1 cellular context compared by ENCODE assay signal in genomic region chr2:105600037-105600442, GRCh38.
TF ChIP-seq lines count a peak whose summit lies in the region.

No MANE protein-coding gene starts in this region.

TF ChIP-seq in K562, 482 proteins besides CTCF, POLR2A, EP300 and RAD21 (continued from another document):
- TF ChIP-seq ZMIZ1 (IDR thresholded peaks at IDR 0.05; ENCODE audit: low read depth in 2 of 2, low read length in 2 of 2) (no peak), PTTG1 (tag; IDR thresholded peaks at IDR 0.05; ENCODE audit: low read depth) (0 out of 2 replicates have a peak, but pooled peaks have one; percentile 47), ZNF311 (CRISPR knock-in tag; IDR thresholded peaks at IDR 0.05) (peak; percentile 54; the same call in 1 of the 2 replicates), ZNF764 (CRISPR knock-in tag; IDR thresholded peaks at IDR 0.05; ENCODE audit: low read depth) (no peak), UBTF (IDR thresholded peaks at IDR 0.05; ENCODE audit: borderline replicate concordance in 1 of 2, low read depth in 2 of 2, low read length in 2 of 2) (no peak), NKRF (IDR thresholded peaks at IDR 0.05; ENCODE audit: borderline replicate concordance) (no peak), CBFA2T2 (conservative IDR thresholded peaks at IDR 0.05) (no peak), POLR2AphosphoS5 (IDR thresholded peaks at IDR 0.05; ENCODE audit: control insufficient read depth, insufficient read depth, low read depth, low read length) (no peak), ZNF830 (CRISPR knock-in tag; IDR thresholded peaks at IDR 0.05) (no peak), GATAD2A (IDR thresholded peaks at IDR 0.05) (no peak), CBX8 (IDR thresholded peaks at IDR 0.05; ENCODE audit: borderline replicate concordance, extremely low read depth, low read depth, low read length, poor library complexity, severe bottlenecking) (no peak), RBM17 (IDR thresholded peaks at IDR 0.05; ENCODE audit: borderline replicate concordance, low read depth, low read length) (no peak), SREBF1 (IDR thresholded peaks at IDR 0.05; ENCODE audit: borderline replicate concordance, low read depth, low read length) (no peak), CREB5 (CRISPR knock-in tag; IDR thresholded peaks at IDR 0.05) (no peak), SMARCA4 (IDR thresholded peaks at IDR 0.05) (no peak), RFX7 (CRISPR knock-in tag; IDR thresholded peaks at IDR 0.05) (no peak), MXD1 (CRISPR knock-in tag; IDR thresholded peaks at IDR 0.05; ENCODE audit: borderline replicate concordance, poor library complexity, severe bottlenecking) (no peak), KLF13 (tag; IDR thresholded peaks at IDR 0.05; ENCODE audit: borderline replicate concordance, low read depth) (no peak), ZNF134 (CRISPR knock-in tag; conservative IDR thresholded peaks at IDR 0.05) (no peak), RFX1 (IDR thresholded peaks at IDR 0.05) (no peak), HNRNPLL (IDR thresholded peaks at IDR 0.05; ENCODE audit: low read depth, low read length, poor library complexity, severe bottlenecking) (no peak), STAT5A (IDR thresholded peaks at IDR 0.05; ENCODE audit: borderline replicate concordance, low read length) (no peak), ZNF644 (tag; IDR thresholded peaks at IDR 0.05; ENCODE audit: low read depth) (peak; percentile 51), ETS1 (conservative IDR thresholded peaks at IDR 0.05; ENCODE audit: control insufficient read depth, low read depth, low read length) (no peak)
